ENCODE assay signal across 10 cellular contexts in genomic region chr17:48547839-48548686, GRCh38. TPM values are rescaled to one million over a fixed set of nuclear protein-coding genes. Genes with fewer than 3 reads are reported as not detected.
DNase-seq lines count a peak whose midpoint lies in the region; ATAC-seq and TF ChIP-seq lines count a peak whose summit lies in the region.
"Had no signal": no experiment of that assay in that cellular context is flagged by ENCODE, and none has a peak within 500 bp of the region (broad histone marks: within the 10 kb centered on the region; RNA-seq: fewer than 3 reads in every experiment).

No MANE protein-coding gene starts in this region.

- H3K9me3 ChIP-seq in vagina: no peaks in the 10 kb centered on the region
- H3K9me3 ChIP-seq: SJSA1 had no signal

- H3K4me3 ChIP-seq in fibroblast of mammary gland (ENCODE audit: control insufficient read depth, low read depth, low read length) (peak overlapping the region; percentile 44), skeletal muscle cell (ENCODE audit: low read depth, low read length) (peak overlapping the region; percentile 29), vagina (peak overlapping the region in 1 of 2 donors; percentile 6)
- H3K4me3 ChIP-seq: SJSA1 had no signal

- H3K36me3 ChIP-seq in vagina: no peaks in the 10 kb centered on the region

- no peak for TF ChIP-seq POLR2A in vagina (IDR thresholded peaks at IDR 0.05)

- DNase-seq in HEK293T (ENCODE audit: extremely low spot score) (peak; percentile 33), fibroblast of mammary gland (ENCODE audit: low read depth) (peak; percentile 78), skeletal muscle cell (ENCODE audit: low read depth) (no peak), vagina (ENCODE audit: extremely low spot score in 2 of 2) (no peak), midbrain (lab: John Stamatoyannopoulos, UW) (no peak)
- DNase-seq in activated CD4-positive, alpha-beta T cell treated with anti-CD3 and anti-CD28 coated beads for 4 hours: peak; percentile 39 to 43
- DNase-seq in activated CD8-positive, alpha-beta memory T cell treated with anti-CD3 and anti-CD28 coated beads, Interleukin-2, amount 50 U/mL, for 48 hours: no peak

- H3K4me1 ChIP-seq in vagina: peaks cover 32% of the 10 kb centered on the region

- intact Hi-C loops in vagina (cut with DNase I): no loop called here

- no peak for ATAC-seq in HG03135 (IDR thresholded peaks at IDR 0.05; ENCODE audit: unreplicated experiment)

- POLR2A ChIA-PET in HEK293T (lab: Yijun Ruan, JAX): interaction anchor here (0.8 to 3.1 kb wide), 13 partner anchors 9 to 499 kb away, joined by 3 to 21 read pairs (median 6); partner anchors contain the start of genes HOXB5 and HOXB9

- CTCF ChIA-PET in HEK293T (lab: Yijun Ruan, JAX): interaction anchor here (0.6 to 2.5 kb wide), 6 partner anchors 10 to 55 kb away, joined by 4 to 10 read pairs (median 4); no protein-coding TSS in a partner anchor

- no peak overlapping the region for H3K27ac ChIP-seq in vagina
- H3K27ac ChIP-seq: SJSA1 had no signal

- H3K27me3 ChIP-seq in vagina: no peaks in the 10 kb centered on the region
- H3K27me3 ChIP-seq: SJSA1 had no signal

- no peak for TF ChIP-seq CTCF in fibroblast of mammary gland (conservative IDR thresholded peaks at IDR 0.05; ENCODE audit: control insufficient read depth, insufficient read depth, low read depth, low read length)
- TF ChIP-seq CTCF in vagina (IDR thresholded peaks at IDR 0.05): no peak

TF ChIP-seq in HEK293T, 16 proteins besides CTCF, POLR2A, EP300 and RAD21:
- TF ChIP-seq PKNOX1 (IDR thresholded peaks at IDR 0.05) (peak; percentile 83), LEF1 (IDR thresholded peaks at IDR 0.05; ENCODE audit: borderline replicate concordance) (peak; percentile 39; the same call in 1 of the 2 replicates), ZNF384 (IDR thresholded peaks at IDR 0.05) (peak; percentile 88), TARDBP (IDR thresholded peaks at IDR 0.05) (no peak), NFRKB (IDR thresholded peaks at IDR 0.05) (no peak), L3MBTL2 (conservative IDR thresholded peaks at IDR 0.05) (0 out of 2 replicates have a peak, but pooled peaks have one; percentile 21), CTBP1 (IDR thresholded peaks at IDR 0.05; ENCODE audit: borderline replicate concordance) (peak; percentile 39)

RNA-seq across cellular contexts. Expression of gene HOXB2, which starts 3.2 kb away (rescaled TPM):
- total RNA-seq in vagina: 14.2 TPM

RNA-seq across cellular contexts. Expression of gene HOXB1, which starts 17.3 kb away (rescaled TPM):
- total RNA-seq in vagina: not detected
- total RNA-seq: left colon, SJSA1 had no signal

RNA-seq across cellular contexts. Expression of gene HOXB4, which starts 30.1 kb away (rescaled TPM):
- total RNA-seq in vagina: 1.5 TPM

RNA-seq across cellular contexts. Expression of gene HOXB3, which starts 42.0 kb away (rescaled TPM):
- total RNA-seq in vagina: 17.7 TPM

RNA-seq across cellular contexts. Expression of gene HOXB5, which starts 45.5 kb away (rescaled TPM):
- total RNA-seq in vagina: 0.74 TPM

Comparison
In these comparisons a context has a peak if more than half of its experiments do, and no peak if none do; other contexts are left out.
1. DNase-seq: peak in HEK293T (single experiment), activated CD4-positive, alpha-beta T cell treated with anti-CD3 and anti-CD28 coated beads for 4 hours (2 of 2) and fibroblast of mammary gland (single experiment); none in skeletal muscle cell (single experiment), vagina (0 of 2), midbrain (single experiment) and activated CD8-positive, alpha-beta memory T cell treated with anti-CD3 and anti-CD28 coated beads, Interleukin-2, amount 50 U/mL, for 48 hours (single experiment).